22 cellular contexts compared by ENCODE assay signal in the genomic region with DNA sequence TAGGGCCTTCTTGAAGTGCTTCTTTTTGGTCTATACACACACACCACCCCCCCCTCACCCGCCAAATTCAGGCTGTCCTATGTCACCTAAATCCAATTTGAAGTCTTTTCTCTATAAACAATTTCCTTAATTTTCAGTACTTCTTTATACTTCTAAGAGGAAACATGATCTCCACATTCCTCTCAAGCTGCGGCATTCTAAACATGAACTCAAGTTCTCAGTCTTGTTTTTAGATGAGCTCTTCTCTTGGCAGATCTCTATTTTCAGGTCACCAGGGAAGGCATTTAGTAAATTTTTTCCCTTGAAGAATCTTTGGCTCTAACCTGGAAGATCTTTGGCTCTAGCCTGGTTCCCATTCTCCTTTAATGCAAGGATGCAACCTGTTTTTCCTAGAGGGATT.
"Had no signal": no experiment of that assay in that cellular context is flagged by ENCODE, and none has a peak within 500 bp of the region (broad histone marks: within the 10 kb centered on the region; RNA-seq: fewer than 3 reads in every experiment).

No MANE protein-coding gene starts in this region.

- H3K4me1 ChIP-seq: left lung, lower lobe of right lung, parathyroid adenoma, prostate gland, right lobe of liver, spleen, testis, transverse colon had no signal

- H3K9me3 ChIP-seq: left lung, lower lobe of right lung, prostate gland, right lobe of liver, spleen, testis, transverse colon had no signal

- H3K36me3 ChIP-seq: heart right ventricle, left lung, lower lobe of right lung, prostate gland, right lobe of liver, spleen, transverse colon had no signal

- H2AFZ ChIP-seq: parathyroid adenoma had no signal

- H3K27ac ChIP-seq: coronary artery, heart right ventricle, left lung, lower lobe of right lung, parathyroid adenoma, prostate gland, right lobe of liver, spleen, testis, transverse colon had no signal

- H3K27me3 ChIP-seq: heart right ventricle, left lung, right lobe of liver, spleen, testis, transverse colon had no signal

- DNase-seq: cerebellar nuclear complex; effector CD4-positive, alpha-beta T cell; erythroblast; heart right ventricle; hypothalamus; islet precursor cell; left lung; lower lobe of right lung; natural killer cell; retina; right lobe of liver; spleen; stimulated activated CD4-positive, alpha-beta T cell treated with anti-CD3 and anti-CD28 coated beads, Interleukin-15, amount 100 ng/mL, for 24 hours; stimulated activated CD4-positive, alpha-beta T cell treated with anti-CD3 and anti-CD28 coated beads, Interleukin-1b, Interleukin-23, amount 100 ng/mL, for 48 hours; stimulated activated CD4-positive, alpha-beta T cell treated with anti-CD3 and anti-CD28 coated beads, Interleukin-4, amount 100 ng/mL, for 4 hours; stimulated activated naive B cell treated with anti-CD40 and anti-IgM and Interleukin-4, amounts not matched to agents 10 μg/mL and 1 μg/mL and 100 μg/mL, for 72 hours; stimulated activated naive CD8-positive, alpha-beta T cell treated with anti-CD3 and anti-CD28 coated beads, Interleukin-15, amount 100 ng/mL, for 72 hours; testis; transverse colon had no signal

- H3K4me3 ChIP-seq: coronary artery, heart right ventricle, left lung, lower lobe of right lung, prostate gland, right lobe of liver, spleen, testis, transverse colon had no signal

- ATAC-seq: heart right ventricle; left lung; lower lobe of right lung; natural killer cell; right lobe of liver; stimulated activated naive B cell treated with anti-CD40 and anti-IgM and Interleukin-4, amounts not matched to agents 10 μg/mL and 1 μg/mL and 100 μg/mL, for 72 hours; stimulated activated naive CD8-positive, alpha-beta T cell treated with anti-CD3 and anti-CD28 coated beads, Interleukin-15, amount 100 ng/mL, for 72 hours had no signal

- H3K9ac ChIP-seq: parathyroid adenoma had no signal
